In the genomic region with DNA sequence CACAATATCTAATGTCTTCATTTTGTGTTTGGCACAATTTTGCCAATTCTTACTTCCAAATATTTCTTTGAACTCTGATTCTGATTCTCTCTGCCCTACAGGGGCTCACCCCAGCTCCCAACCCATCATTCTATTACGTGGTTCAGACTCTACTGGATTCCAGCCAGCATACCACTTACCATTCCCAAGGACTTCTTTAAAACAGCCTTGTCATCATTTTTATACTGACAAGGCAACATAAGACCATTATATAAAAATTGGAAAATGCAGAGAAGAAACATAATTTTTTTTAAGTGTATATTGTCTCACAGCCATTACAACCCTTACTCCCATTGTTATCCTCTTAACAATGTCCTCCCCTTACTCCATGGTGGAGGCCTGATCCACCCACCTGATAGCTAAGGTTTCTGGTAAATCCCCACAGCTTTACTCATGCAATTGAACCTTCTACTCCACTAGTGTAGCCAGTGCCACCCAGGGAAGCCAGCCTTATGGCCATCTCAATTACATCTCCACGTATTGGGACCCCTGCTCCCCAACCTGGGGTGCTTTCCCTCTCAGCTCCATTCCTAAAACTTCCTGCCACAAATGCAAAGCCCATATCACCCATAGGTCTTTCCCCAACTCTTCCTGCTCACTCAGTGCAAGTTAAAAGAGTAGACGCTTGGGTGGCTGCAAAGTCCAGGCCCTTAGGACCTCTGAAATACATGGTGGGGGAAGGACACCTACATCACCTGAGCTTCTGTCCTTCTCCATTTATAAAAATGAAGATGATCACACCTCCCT, we compare ENCODE assay signal across 30 cellular contexts. TPM values are rescaled to one million over a fixed set of nuclear protein-coding genes. Genes with fewer than 3 reads are reported as not detected.
"Had no signal": no experiment of that assay in that cellular context is flagged by ENCODE, and none has a peak within 500 bp of the region (broad histone marks: within the 10 kb centered on the region; RNA-seq: fewer than 3 reads in every experiment).

No MANE protein-coding gene starts in this region.

- H3K36me3 ChIP-seq: gastroesophageal sphincter, heart left ventricle, left lung, suprapubic skin, transverse colon, upper lobe of right lung, uterus had no signal

- FAIRE-seq: kidney had no signal

- H3K4me1 ChIP-seq: gastroesophageal sphincter, heart left ventricle, left lung, parathyroid adenoma, transverse colon, upper lobe of right lung, uterus had no signal

- H3K9me3 ChIP-seq: gastroesophageal sphincter, left lung, mucosa of descending colon, suprapubic skin, transverse colon, upper lobe of right lung, uterus had no signal

- ATAC-seq: gastroesophageal sphincter; heart left ventricle; left cardiac atrium; left lung; mucosa of descending colon; natural killer cell treated with Interleukin-12 subunit alpha and Interleukin-12 subunit beta and Interleukin-15 and Interleukin-18, amount 100 ng/mL, for 72 hours; sciatic nerve; stimulated activated naive CD8-positive, alpha-beta T cell treated with anti-CD3 and anti-CD28 coated beads, Interleukin-15, amount 100 ng/mL, for 72 hours; upper lobe of right lung had no signal

- H3K4me3 ChIP-seq: dorsolateral prefrontal cortex, gastroesophageal sphincter, heart left ventricle, hepatocyte, left lung, mucosa of descending colon, smooth muscle cell, suprapubic skin, transverse colon, upper lobe of right lung, uterus had no signal

- H3K4me2 ChIP-seq: hepatocyte, smooth muscle cell had no signal

- H3K9ac ChIP-seq: parathyroid adenoma had no signal

- H3K27me3 ChIP-seq: dorsolateral prefrontal cortex, gastroesophageal sphincter, heart left ventricle, hepatocyte, left lung, suprapubic skin, transverse colon, upper lobe of right lung, uterus had no signal

- H2AFZ ChIP-seq: hepatocyte, parathyroid adenoma had no signal

- DNase-seq: dorsolateral prefrontal cortex; effector CD4-positive, alpha-beta T cell; foreskin fibroblast; heart left ventricle; kidney; left cardiac atrium; left lung; mesenchymal stem cell; mucosa of descending colon; naive B cell; stimulated activated CD4-positive, alpha-beta T cell treated with anti-CD3 and anti-CD28 coated beads, Interleukin-12 subunit alpha, Interleukin-12 subunit beta, amount 100 ng/mL, for 4 hours; stimulated activated CD4-positive, alpha-beta T cell treated with anti-CD3 and anti-CD28 coated beads, Interleukin-1b, Interleukin-23, amount 100 ng/mL, for 48 hours; stimulated activated CD4-positive, alpha-beta T cell treated with anti-CD3 and anti-CD28 coated beads, Interleukin-4, amount 100 ng/mL, for 1 hour; stimulated activated CD8-positive, alpha-beta memory T cell treated with anti-CD3 and anti-CD28 coated beads, Interleukin-4, amount 100 ng/mL, for 48 hours; stimulated activated naive CD4-positive, alpha-beta T cell; stimulated activated naive CD8-positive, alpha-beta T cell treated with anti-CD3 and anti-CD28 coated beads, Interleukin-15, amount 100 ng/mL, for 72 hours; transverse colon; upper lobe of right lung; uterus had no signal

- H3K27ac ChIP-seq: dorsolateral prefrontal cortex, gastroesophageal sphincter, heart left ventricle, hepatocyte, left lung, parathyroid adenoma, suprapubic skin, transverse colon, upper lobe of right lung, uterus had no signal

RNA-seq across cellular contexts. Expression of a gene that starts 19.1 kb away (rescaled TPM):
- total RNA-seq: gastroesophageal sphincter; lung microvascular endothelial cell; natural killer cell treated with Interleukin-12 subunit alpha and Interleukin-12 subunit beta and Interleukin-15 and Interleukin-18, amount 100 ng/mL, for 72 hours; sciatic nerve; smooth muscle cell; upper lobe of right lung; uterus had no signal
- polyA plus RNA-seq: heart left ventricle had no signal

RNA-seq across cellular contexts. Expression of a gene that starts 56.4 kb away (rescaled TPM):
- total RNA-seq: gastroesophageal sphincter; heart left ventricle; left cardiac atrium; left lung; lung microvascular endothelial cell; mesothelial cell of epicardium; mucosa of descending colon; natural killer cell treated with Interleukin-12 subunit alpha and Interleukin-12 subunit beta and Interleukin-15 and Interleukin-18, amount 100 ng/mL, for 72 hours; neural crest cell; osteoblast; sciatic nerve; smooth muscle cell; transverse colon; upper lobe of right lung; uterus had no signal
- polyA plus RNA-seq: heart left ventricle, smooth muscle cell had no signal
